14 cellular contexts compared by ENCODE assay signal in genomic region chr2:169839954-169840746, GRCh38. TPM values are rescaled to one million over a fixed set of nuclear protein-coding genes. Genes with fewer than 3 reads are reported as not detected.
DNase-seq lines count a peak whose midpoint lies in the region; ATAC-seq and TF ChIP-seq lines count a peak whose summit lies in the region.
"Had no signal": no experiment of that assay in that cellular context is flagged by ENCODE, and none has a peak within 500 bp of the region (broad histone marks: within the 10 kb centered on the region; RNA-seq: fewer than 3 reads in every experiment).

No MANE protein-coding gene starts in this region.

- H3K36me3 Mint-ChIP-seq in stimulated activated naive B cell treated with anti-CD40 and anti-IgM and Interleukin-4, amounts not matched to agents 10 μg/mL and 1 μg/mL and 100 μg/mL, for 72 hours, result peaks cover 19 to 27% of the 10 kb centered on the region in 2 donors

- no peak for TF ChIP-seq RAD21 in liver (IDR thresholded peaks at IDR 0.05)

- no peaks in the 10 kb centered on the region for H3K27me3 Mint-ChIP-seq in stimulated activated naive B cell treated with anti-CD40 and anti-IgM and Interleukin-4, amounts not matched to agents 10 μg/mL and 1 μg/mL and 100 μg/mL, for 72 hours
- H3K27me3 Mint-ChIP-seq: CD4-positive, alpha-beta T cell had no signal

- peak overlapping the region; percentile 9 for H3K27ac Mint-ChIP-seq in stimulated activated naive B cell treated with anti-CD40 and anti-IgM and Interleukin-4, amounts not matched to agents 10 μg/mL and 1 μg/mL and 100 μg/mL, for 72 hours
- H3K27ac Mint-ChIP-seq: CD4-positive, alpha-beta T cell had no signal

- peaks cover 0 to 9% (median 5%) of the 10 kb centered on the region in 4 donors for H3K4me1 ChIP-seq in liver (ENCODE audit: control insufficient read depth in 4 of 4, insufficient read depth in 4 of 4, low read length in 3 of 4)
- H3K4me1 ChIP-seq: HAP-1 had no signal

- TF ChIP-seq POLR2A in erythroblast (IDR thresholded peaks at IDR 0.05; ENCODE audit: low read length), result peak; percentile 62

- H3K9me3 Mint-ChIP-seq in stimulated activated naive B cell treated with anti-CD40 and anti-IgM and Interleukin-4, amounts not matched to agents 10 μg/mL and 1 μg/mL and 100 μg/mL, for 72 hours, result peaks cover 0 to 2% of the 10 kb centered on the region in 2 donors
- H3K9me3 Mint-ChIP-seq: CD4-positive, alpha-beta T cell had no signal

- H3K9ac ChIP-seq in liver (ENCODE audit: low read depth in 1 of 2, low read length in 2 of 2), result no peak overlapping the region

- peak; percentile 95 for DNase-seq in OCI-M1 (lab: John Stamatoyannopoulos, UW)
- DNase-seq in erythroblast (lab: John Stamatoyannopoulos, UW), result peak; percentile 86 to 93
- DNase-seq in stimulated activated naive B cell treated with anti-CD40 and anti-IgM and Interleukin-4, amounts not matched to agents 10 μg/mL and 1 μg/mL and 100 μg/mL, for 72 hours, result no peak
- no peak for DNase-seq in germinal center (ENCODE audit: low spot score)
- DNase-seq in activated gamma-delta T cell treated with Interleukin-2 at 50 U/mL for 16 hours, result no peak
- DNase-seq in hippocampal formation (lab: John Stamatoyannopoulos, UW), result no peak
- DNase-seq in activated CD4-positive, alpha-beta T cell treated with anti-CD3 and anti-CD28 coated beads, Interleukin-2, amount 50 U/mL, for 1 hour, result no peak
- DNase-seq: activated gamma-delta T cell; CD4-positive, alpha-beta T cell; NCI-H1048; PC-9; T-helper 2 cell had no signal

- no peak for TF ChIP-seq CTCF in liver (IDR thresholded peaks at IDR 0.05; ENCODE audit: low read depth, low read length, missing input control)

- peaks cover 21 to 39% of the 10 kb centered on the region in 2 donors for H3K4me1 Mint-ChIP-seq in stimulated activated naive B cell treated with anti-CD40 and anti-IgM and Interleukin-4, amounts not matched to agents 10 μg/mL and 1 μg/mL and 100 μg/mL, for 72 hours

- H3K4me3 ChIP-seq in liver (ENCODE audit: low read depth in 1 of 3, low read length in 3 of 3), result no peak overlapping the region
- H3K4me3 ChIP-seq: HAP-1, PC-9 had no signal

- peaks cover 0 to 3% (median under 1%) of the 10 kb centered on the region in 4 donors for H3K36me3 ChIP-seq in liver (ENCODE audit: control insufficient read depth in 4 of 4, insufficient read depth in 3 of 4, low read depth in 1 of 4, low read length in 3 of 4)
- H3K36me3 ChIP-seq: HAP-1 had no signal

- H3K27ac ChIP-seq in liver (ENCODE audit: low read depth in 1 of 2, low read length in 2 of 2), result no peak overlapping the region
- H3K27ac ChIP-seq: PC-9 had no signal

- no peak for ATAC-seq in stimulated activated naive B cell treated with anti-CD40 and anti-IgM and Interleukin-4, amounts not matched to agents 10 μg/mL and 1 μg/mL and 100 μg/mL, for 72 hours (replicated peaks)

- H3K9me3 ChIP-seq in liver (ENCODE audit: control insufficient read depth in 4 of 4, low read length in 3 of 4), result no peaks in the 10 kb centered on the region
- H3K9me3 ChIP-seq: HAP-1 had no signal

- no peak overlapping the region for H3K4me3 Mint-ChIP-seq in stimulated activated naive B cell treated with anti-CD40 and anti-IgM and Interleukin-4, amounts not matched to agents 10 μg/mL and 1 μg/mL and 100 μg/mL, for 72 hours
- H3K4me3 Mint-ChIP-seq: CD4-positive, alpha-beta T cell had no signal

- H3K27me3 ChIP-seq in liver (ENCODE audit: control insufficient read depth in 4 of 4, insufficient read depth in 4 of 4, low read length in 3 of 4), result no peaks in the 10 kb centered on the region

- WGBS in liver, result 77% methylated on average over 10 of the region's 10 CpGs

TF ChIP-seq in liver, 16 proteins besides CTCF, POLR2A, EP300 and RAD21:
- TF ChIP-seq FOXA2 (IDR thresholded peaks at IDR 0.05) (no peak), RXRA (IDR thresholded peaks at IDR 0.05) (peak; percentile 42)

RNA-seq across cellular contexts. Expression of gene UBR3, which starts 12.9 kb away (rescaled TPM):
- total RNA-seq in liver, result 10 to 100 TPM; 34.3 to 69.4 TPM
- 10 to 100 TPM in 1 of 2 donors, 1 to 10 TPM in 1; 8.5 to 22.5 TPM for polyA plus RNA-seq in liver

RNA-seq across cellular contexts. Expression of gene METTL5, which starts 15.4 kb away (rescaled TPM):
- 10 to 100 TPM; 15.4 to 25.7 TPM for total RNA-seq in liver
- 10 to 100 TPM; 19.9 to 35.6 TPM for polyA plus RNA-seq in liver

RNA-seq across cellular contexts. Expression of gene SSB, which starts 41.5 kb away (rescaled TPM):
- 10 to 100 TPM; 35.1 to 49.2 TPM for total RNA-seq in liver
- polyA plus RNA-seq in liver, result 10 to 100 TPM; 29.9 to 61.4 TPM

Comparison
In these comparisons a context has a peak if more than half of its experiments do, and no peak if none do; other contexts are left out.
1. DNase-seq: peak in OCI-M1 (single experiment) and erythroblast (2 of 2); none in stimulated activated naive B cell treated with anti-CD40 and anti-IgM and Interleukin-4, amounts not matched to agents 10 μg/mL and 1 μg/mL and 100 μg/mL, for 72 hours (single experiment), germinal center (single experiment), activated gamma-delta T cell treated with Interleukin-2 at 50 U/mL for 16 hours (single experiment), hippocampal formation (0 of 2) and activated CD4-positive, alpha-beta T cell treated with anti-CD3 and anti-CD28 coated beads, Interleukin-2, amount 50 U/mL, for 1 hour (single experiment).